9 cellular contexts compared by ENCODE assay signal in the genomic region with DNA sequence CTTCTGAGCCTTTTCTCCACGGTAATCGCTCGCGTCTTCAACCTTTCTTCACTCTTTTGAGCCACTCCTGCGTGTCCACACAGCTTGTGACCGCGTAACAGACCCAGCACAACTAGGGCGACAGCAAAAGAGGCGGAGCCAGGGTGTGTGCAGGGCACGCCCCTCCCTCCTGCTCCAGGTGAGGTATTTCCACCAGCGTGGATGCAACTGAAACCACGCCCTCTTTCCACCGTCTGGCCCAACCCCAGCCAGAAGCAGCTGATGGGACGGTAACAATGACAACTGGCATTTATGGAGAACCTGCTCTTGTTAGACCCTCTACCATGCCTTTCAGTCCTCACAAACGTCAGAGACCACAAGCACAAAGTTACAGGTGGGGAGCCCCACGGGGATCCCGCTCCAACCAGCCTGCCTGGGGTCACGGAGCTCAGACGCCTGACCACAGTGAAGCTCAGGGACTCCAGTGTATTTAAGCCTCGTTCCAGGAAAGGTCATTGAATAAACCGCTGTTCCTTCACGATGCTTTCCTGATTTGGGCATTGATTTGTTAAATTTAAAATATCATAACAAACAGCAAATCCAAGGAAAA. TPM values are rescaled to one million over a fixed set of nuclear protein-coding genes. Genes with fewer than 3 reads are reported as not detected.
DNase-seq lines count a peak whose midpoint lies in the region; ATAC-seq, FAIRE-seq and TF ChIP-seq lines count a peak whose summit lies in the region.
"Had no signal": no experiment of that assay in that cellular context is flagged by ENCODE, and none has a peak within 500 bp of the region (broad histone marks: within the 10 kb centered on the region; RNA-seq: fewer than 3 reads in every experiment).

No MANE protein-coding gene starts in this region.

- no peak overlapping the region for H3K27ac Mint-ChIP-seq in activated T-helper 17 cell treated with anti-CD3 and anti-CD28 coated beads, Interleukin-2, amount 50 U/mL, for 72 hours
- no peak overlapping the region for H3K27ac Mint-ChIP-seq in activated naive CD4-positive, alpha-beta T cell treated with anti-CD3 and anti-CD28 coated beads, Interleukin-2, amount 10 ng/mL, durations not matched to agents 7 days and 5 days

- peaks cover 4% of the 10 kb centered on the region for H3K36me3 Mint-ChIP-seq in activated T-helper 17 cell treated with anti-CD3 and anti-CD28 coated beads, Interleukin-2, amount 50 U/mL, for 72 hours (ENCODE audit: low read depth)
- no peaks in the 10 kb centered on the region for H3K36me3 Mint-ChIP-seq in activated naive CD4-positive, alpha-beta T cell treated with anti-CD3 and anti-CD28 coated beads, Interleukin-2, amount 10 ng/mL, durations not matched to agents 7 days and 5 days

- TF ChIP-seq POLR2A in H54 (IDR thresholded peaks at IDR 0.05; ENCODE audit: low read depth, low read length), result no peak

- H3K4me3 ChIP-seq in HEK293 (ENCODE audit: low read depth, low read length), result no peak overlapping the region
- peak overlapping the region; percentile 66; the same call in 1 of the 2 replicates for H3K4me3 ChIP-seq in iPS-20b (ENCODE audit: low read length)
- peak overlapping the region; percentile 70 to 86 (median 85) for H3K4me3 ChIP-seq in skeletal muscle tissue (ENCODE audit: low read length in 3 of 3)

- FAIRE-seq in H54 (lab: Jason Lieb, UNC) (no peak), D721Med (lab: Jason Lieb, UNC) (no peak)

- H3K9ac ChIP-seq in iPS-20b (ENCODE audit: low read depth, low read length) (no peak overlapping the region), skeletal muscle tissue (ENCODE audit: low read depth in 1 of 3, low read length in 3 of 3) (peak overlapping the region; percentile 53 to 90 (median 76))

- no peak for TF ChIP-seq CTCF in HEK293 (tag by site-specific recombination; IDR thresholded peaks at IDR 0.05)
- no peak for TF ChIP-seq CTCF in D721Med (IDR thresholded peaks at IDR 0.05; ENCODE audit: insufficient read depth, missing control alignments)

- H3K27ac ChIP-seq in HEK293 (ENCODE audit: extremely low read depth, low read depth, low read length) (0 out of 2 replicates have a peak overlapping the region, but pooled peaks have one; percentile 83), iPS-20b (ENCODE audit: low read length) (no peak overlapping the region), skeletal muscle tissue (ENCODE audit: low read depth, low read length) (peak overlapping the region; percentile 94)

- H3K4me1 ChIP-seq in HEK293 (ENCODE audit: control insufficient read depth, insufficient read depth, low read length) (peaks cover 3% of the 10 kb centered on the region; the same call in 1 of the 2 replicates), iPS-20b (ENCODE audit: insufficient read depth, low read length) (peaks cover 8% of the 10 kb centered on the region; the same call in 1 of the 2 replicates), skeletal muscle tissue (ENCODE audit: control insufficient read depth in 3 of 3, insufficient read depth in 3 of 3, low read length in 3 of 3) (peaks cover 43 to 55% (median 52%) of the 10 kb centered on the region in 3 donors)

- peaks cover 4% of the 10 kb centered on the region for H3K27me3 Mint-ChIP-seq in activated T-helper 17 cell treated with anti-CD3 and anti-CD28 coated beads, Interleukin-2, amount 50 U/mL, for 72 hours
- peaks cover 83% of the 10 kb centered on the region for H3K27me3 Mint-ChIP-seq in activated naive CD4-positive, alpha-beta T cell treated with anti-CD3 and anti-CD28 coated beads, Interleukin-2, amount 10 ng/mL, durations not matched to agents 7 days and 5 days

- POLR2A ChIA-PET in HEK293 (lab: Yijun Ruan, JAX), result interaction anchor here (0.5 to 2.5 kb wide), 21 partner anchors 17 to 309 kb away, joined by 3 to 20 read pairs (median 4); partner anchors contain the start of gene FAM50B

- H3K9me3 ChIP-seq in HEK293 (ENCODE audit: control insufficient read depth, insufficient read depth, low read depth, low read length) (no peaks in the 10 kb centered on the region), iPS-20b (ENCODE audit: insufficient read depth, low read depth, low read length) (no peaks in the 10 kb centered on the region), skeletal muscle tissue (ENCODE audit: control insufficient read depth in 3 of 3, low read length in 3 of 3) (no peaks in the 10 kb centered on the region)

- DNase-seq in H54 (ENCODE audit: insufficient read length, low spot score) (no peak), germinal center (ENCODE audit: low spot score) (no peak), D721Med (ENCODE audit: insufficient read length, low spot score) (no peak)
- DNase-seq in activated naive CD4-positive, alpha-beta T cell treated with anti-CD3 and anti-CD28 coated beads, Interleukin-2, amount 10 ng/mL, durations not matched to agents 7 days and 5 days, result no peak
- DNase-seq: cerebellar nuclear complex had no signal

- H3K27me3 ChIP-seq in iPS-20b (ENCODE audit: insufficient read depth, low read length), result peaks cover 62% of the 10 kb centered on the region
- H3K27me3 ChIP-seq in skeletal muscle tissue (ENCODE audit: control insufficient read depth in 3 of 3, insufficient read depth in 3 of 3, low read length in 3 of 3), result no peaks in the 10 kb centered on the region

- peaks cover 20% of the 10 kb centered on the region for H3K4me1 Mint-ChIP-seq in activated T-helper 17 cell treated with anti-CD3 and anti-CD28 coated beads, Interleukin-2, amount 50 U/mL, for 72 hours
- peaks cover 6% of the 10 kb centered on the region for H3K4me1 Mint-ChIP-seq in activated naive CD4-positive, alpha-beta T cell treated with anti-CD3 and anti-CD28 coated beads, Interleukin-2, amount 10 ng/mL, durations not matched to agents 7 days and 5 days

- peak overlapping the region; percentile 64 for H3K4me3 Mint-ChIP-seq in activated T-helper 17 cell treated with anti-CD3 and anti-CD28 coated beads, Interleukin-2, amount 50 U/mL, for 72 hours
- no peak overlapping the region for H3K4me3 Mint-ChIP-seq in activated naive CD4-positive, alpha-beta T cell treated with anti-CD3 and anti-CD28 coated beads, Interleukin-2, amount 10 ng/mL, durations not matched to agents 7 days and 5 days

- no peaks in the 10 kb centered on the region for H3K9me3 Mint-ChIP-seq in activated T-helper 17 cell treated with anti-CD3 and anti-CD28 coated beads, Interleukin-2, amount 50 U/mL, for 72 hours
- H3K9me3 Mint-ChIP-seq in activated naive CD4-positive, alpha-beta T cell treated with anti-CD3 and anti-CD28 coated beads, Interleukin-2, amount 10 ng/mL, durations not matched to agents 7 days and 5 days, result no peaks in the 10 kb centered on the region

- ATAC-seq in activated T-helper 17 cell treated with anti-CD3 and anti-CD28 coated beads, Interleukin-2, amount 50 U/mL, for 72 hours (replicated peaks), result no peak

- CTCF ChIA-PET in HEK293 (lab: Yijun Ruan, JAX), result interaction anchor here (0.6 to 3.4 kb wide), 35 partner anchors 10 to 468 kb away, joined by 3 to 53 read pairs (median 5); partner anchors contain the start of gene FAM50B
- CTCF ChIA-PET in activated naive CD4-positive, alpha-beta T cell treated with anti-CD3 and anti-CD28 coated beads, Interleukin-2, amount 10 ng/mL, durations not matched to agents 7 days and 5 days (lab: Charles Lee), result interaction anchor here (0.7 to 2.9 kb wide), 11 partner anchors 15 to 241 kb away, joined by 3 to 33 read pairs (median 5); partner anchors contain the start of gene FAM50B

- H3K36me3 ChIP-seq in HEK293 (ENCODE audit: control insufficient read depth in 2 of 2, insufficient read depth in 1 of 2, low read length in 2 of 2) (peaks cover 0 to 6% of the 10 kb centered on the region in 2 experiments; a peak in 1 of 3 replicates), iPS-20b (ENCODE audit: insufficient read depth, low read depth, low read length) (no peaks in the 10 kb centered on the region), skeletal muscle tissue (ENCODE audit: control insufficient read depth in 3 of 3, insufficient read depth in 3 of 3, low read length in 3 of 3) (peaks cover 0 to 3% (median 0%) of the 10 kb centered on the region in 3 donors)

TF ChIP-seq in HEK293, 187 proteins besides CTCF, POLR2A, EP300 and RAD21:
- TF ChIP-seq KLF1 (tag by site-specific recombination; IDR thresholded peaks at IDR 0.05) (peak; percentile 91), KLF8 (tag by site-specific recombination; IDR thresholded peaks at IDR 0.05) (peak; percentile 18; the same call in 1 of the 2 replicates), ZNF776 (tag by site-specific recombination; IDR thresholded peaks at IDR 0.05; ENCODE audit: borderline replicate concordance) (no peak), KLF9 (tag by site-specific recombination; IDR thresholded peaks at IDR 0.05; ENCODE audit: low read depth) (0 out of 2 replicates have a peak, but pooled peaks have one; percentile 28)

RNA-seq across cellular contexts. Expression of gene PXDC1, which starts 2.0 kb away (rescaled TPM):
- 1 to 10 TPM; 5.5 to 8.3 TPM for total RNA-seq in activated T-helper 17 cell treated with anti-CD3 and anti-CD28 coated beads, Interleukin-2, amount 50 U/mL, for 72 hours
- total RNA-seq in skeletal muscle tissue, result 14.1 TPM
